ENCODE assay signal across 8 cellular contexts in genomic region chr10:4344544-4344994, GRCh38.
DNase-seq lines count a peak whose midpoint lies in the region; ATAC-seq and TF ChIP-seq lines count a peak whose summit lies in the region.

No MANE protein-coding gene starts in this region.

- H3K79me2 ChIP-seq in fibroblast of lung (ENCODE audit: control insufficient read depth, insufficient read depth, low read length), result no peaks in the 10 kb centered on the region

- H4K20me1 ChIP-seq in fibroblast of lung (ENCODE audit: control insufficient read depth, extremely low read depth, insufficient read depth, low read length), result no peaks in the 10 kb centered on the region

- H3K9ac ChIP-seq in fibroblast of lung (ENCODE audit: insufficient read depth, low read length), result no peak overlapping the region

- WGBS in psoas muscle, 3 donors, result 22 to 42% (median 24%) methylated on average over 10 of the region's 10 CpGs

- H3K4me3 ChIP-seq in fibroblast of lung (replicated peaks in 1 of 4; ENCODE audit: control extremely low read depth in 1 of 4, insufficient read depth in 1 of 4, low read depth in 3 of 4, low read length in 4 of 4) (no peak overlapping the region), psoas muscle (peak overlapping the region; percentile 16), HAP-1 (no peak overlapping the region)

- no peak overlapping the region for H3K4me2 ChIP-seq in fibroblast of lung (ENCODE audit: extremely low read depth, insufficient read depth, low read length)

- H3K4me1 ChIP-seq in fibroblast of lung (ENCODE audit: control insufficient read depth, extremely low read depth, insufficient read depth, low read length) (peaks cover 15% of the 10 kb centered on the region), psoas muscle (peaks cover 31% of the 10 kb centered on the region), HAP-1 (no peaks in the 10 kb centered on the region)

- in situ Hi-C loops in HAP-1 (cut with MboI; ENCODE audit: low sequenced_read_pairs), result no loop called here

- H2AFZ ChIP-seq in fibroblast of lung (ENCODE audit: low read length), result no peak overlapping the region

- H3K27me3 ChIP-seq in fibroblast of lung (ENCODE audit: control insufficient read depth, insufficient read depth, low read length) (no peaks in the 10 kb centered on the region), psoas muscle (ENCODE audit: insufficient read depth in 3 of 3, low read length in 2 of 3) (no peaks in the 10 kb centered on the region), HAP-1 (ENCODE audit: low read depth) (no peaks in the 10 kb centered on the region)

- DNase-seq in GM04504 (ENCODE audit: low read depth), result peak; percentile 99
- DNase-seq in SW480 (ENCODE audit: low spot score), result peak; percentile 93
- DNase-seq in fibroblast of lung (ENCODE audit: low read depth in 2 of 2), result peak; percentile 100
- peak; percentile 73 to 85 for DNase-seq in psoas muscle
- DNase-seq in NCI-H510A treated with DMSO at 0.1 percent for 48 hours (lab: John Stamatoyannopoulos, UW), result no peak
- no peak for DNase-seq in HAP-1 (ENCODE audit: low spot score in 2 of 2)
- DNase-seq in HEK293T (ENCODE audit: extremely low spot score), result no peak

- TF ChIP-seq CTCF in fibroblast of lung (conservative IDR thresholded peaks at IDR 0.05 in 1 of 2, IDR thresholded peaks at IDR 0.05 in 1 of 2; ENCODE audit: low read depth in 1 of 2, low read length in 2 of 2) (peak; percentile 17 to 40), psoas muscle (IDR thresholded peaks at IDR 0.05) (peak; percentile 9)

- no peak for TF ChIP-seq POLR2A in GM18505 (IDR thresholded peaks at IDR 0.05; ENCODE audit: borderline replicate concordance, extremely low read depth, insufficient read depth, insufficient read length)

- H3K36me3 ChIP-seq in fibroblast of lung (ENCODE audit: control insufficient read depth, insufficient read depth, low read length) (no peaks in the 10 kb centered on the region), psoas muscle (ENCODE audit: insufficient read depth in 1 of 2, low read depth in 1 of 2) (no peaks in the 10 kb centered on the region), HAP-1 (replicated peaks) (no peaks in the 10 kb centered on the region)

- peak; percentile 96 to 99 (median 97) for ATAC-seq in psoas muscle
- no peak for ATAC-seq in GM18505 (IDR thresholded peaks at IDR 0.05; ENCODE audit: unreplicated experiment)

- CTCF ChIA-PET in HEK293T (lab: Yijun Ruan, JAX), result interaction anchor here (0.6 kb wide), 1 partner anchor 102 kb away, joined by 10 read pairs; no protein-coding TSS in a partner anchor

- intact Hi-C loops in psoas muscle (cut with DNase I), result loop anchor here in 1 of 2 donors (10.0 kb wide), 2 partner anchors 420 to 530 kb away; no protein-coding TSS in a partner anchor

- POLR2A ChIA-PET in HEK293T (lab: Yijun Ruan, JAX), result interaction anchor here (0.8 to 1.9 kb wide), 6 partner anchors 10 to 561 kb away, joined by 3 to 7 read pairs (median 4); partner anchors contain the start of gene KLF6

- H3K9me3 ChIP-seq in fibroblast of lung (ENCODE audit: control insufficient read depth, insufficient read depth, low read depth, low read length), result no peaks in the 10 kb centered on the region
- H3K9me3 ChIP-seq in psoas muscle, result no peaks in the 10 kb centered on the region
- 0 out of 2 replicates have a peak, but pooled peaks cover 2% of the 10 kb centered on the region for H3K9me3 ChIP-seq in HAP-1

- H3K27ac ChIP-seq in fibroblast of lung (ENCODE audit: insufficient read depth, low read length), result peak overlapping the region; percentile 91
- H3K27ac ChIP-seq in psoas muscle, result peak overlapping the region; percentile 80

TF ChIP-seq in HEK293T, 16 proteins besides CTCF, POLR2A, EP300 and RAD21:
- no peak for TF ChIP-seq FOXA1 (IDR thresholded peaks at IDR 0.05)
- TF ChIP-seq CTBP1 (IDR thresholded peaks at IDR 0.05; ENCODE audit: borderline replicate concordance), result no peak
- no peak for TF ChIP-seq LEF1 (IDR thresholded peaks at IDR 0.05; ENCODE audit: borderline replicate concordance)
- TF ChIP-seq ELF4 (IDR thresholded peaks at IDR 0.05), result no peak
- no peak for TF ChIP-seq FOXK2 (IDR thresholded peaks at IDR 0.05)
- no peak for TF ChIP-seq BHLHE40 (IDR thresholded peaks at IDR 0.05; ENCODE audit: borderline replicate concordance)
- TF ChIP-seq SP1 (IDR thresholded peaks at IDR 0.05), result no peak
- TF ChIP-seq L3MBTL2 (conservative IDR thresholded peaks at IDR 0.05), result no peak

Comparison
In these comparisons a context has a peak if more than half of its experiments do, and no peak if none do; other contexts are left out.
1. DNase-seq: peak in GM04504 (single experiment), SW480 (single experiment), fibroblast of lung (2 of 2) and psoas muscle (2 of 2); none in NCI-H510A treated with DMSO at 0.1 percent for 48 hours (single experiment), HAP-1 (0 of 2) and HEK293T (single experiment).